19 cellular contexts compared by ENCODE assay signal in the genomic region with DNA sequence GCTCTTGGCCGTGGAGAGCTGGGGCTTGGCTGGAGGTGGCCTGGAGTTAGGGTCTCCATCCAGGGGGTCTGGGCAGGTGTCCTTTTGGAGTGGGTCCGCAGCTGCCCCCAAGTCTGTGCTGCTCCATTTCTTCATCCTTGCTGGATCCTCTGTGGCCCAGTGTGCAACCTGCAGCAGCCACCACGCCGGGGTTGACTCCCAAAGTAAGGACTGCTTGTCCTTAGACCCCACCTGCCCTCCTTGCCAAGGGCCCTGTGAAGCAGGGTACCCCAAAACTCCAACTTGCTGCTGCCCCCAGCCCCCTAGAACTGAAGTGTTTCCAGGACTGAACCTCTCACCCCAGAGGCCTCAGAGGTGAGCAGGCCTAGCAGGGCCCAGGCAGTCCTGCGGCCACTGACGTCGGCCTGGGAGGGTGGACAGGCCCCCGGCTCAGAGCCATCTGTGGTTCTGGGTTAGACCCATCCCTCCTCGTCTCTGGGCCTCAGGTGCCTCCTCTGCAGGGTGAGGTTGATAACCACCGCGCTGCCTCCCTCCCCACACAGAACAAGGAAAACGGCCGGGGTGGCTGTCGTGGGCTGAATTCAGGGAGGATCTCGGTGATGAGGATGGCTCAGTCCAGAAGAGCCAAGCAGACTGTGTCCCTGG. TPM values are rescaled to one million over a fixed set of nuclear protein-coding genes. Genes with fewer than 3 reads are reported as not detected.
DNase-seq lines count a peak whose midpoint lies in the region; ATAC-seq and TF ChIP-seq lines count a peak whose summit lies in the region.
"Had no signal": no experiment of that assay in that cellular context is flagged by ENCODE, and none has a peak within 500 bp of the region (broad histone marks: within the 10 kb centered on the region; RNA-seq: fewer than 3 reads in every experiment).

No MANE protein-coding gene starts in this region.

- DNase-seq in H7 = peak; percentile 51
- DNase-seq in left lobe of liver (ENCODE audit: low spot score) = no peak
- no peak for DNase-seq in GOT3 (lab: John Stamatoyannopoulos, UW)
- DNase-seq in activated CD4-positive, alpha-beta T cell treated with anti-CD3 and anti-CD28 coated beads, Interleukin-2, amount 50 U/mL, for 48 hours = no peak
- DNase-seq in tibial artery = no peak
- DNase-seq: CD4-positive, alpha-beta T cell; CD8-positive, alpha-beta memory T cell; DMS 273 treated with DMSO at 0.1 percent for 48 hours; DMS79; EL; GDM1; H9; HFFc6 had no signal

- H3K4me3 ChIP-seq in BLaER1 = no peak overlapping the region
- no peak overlapping the region for H3K4me3 ChIP-seq in H7 (ENCODE audit: insufficient read depth, low read depth, low read length)
- H3K4me3 ChIP-seq in tibial artery = no peak overlapping the region
- H3K4me3 ChIP-seq: BLaER1 treated with 17β-estradiol and CSF1 and Interleukin-3, amounts not matched to agents 10 nM and 100 nM; GM12878 had no signal

- ATAC-seq in left lobe of liver = peak; percentile 6
- no peak for ATAC-seq in HG02884 (IDR thresholded peaks at IDR 0.05; ENCODE audit: unreplicated experiment)
- ATAC-seq: GM12878, HCT116 had no signal

- H3K27me3 ChIP-seq in BLaER1 (no peaks in the 10 kb centered on the region), H7 (ENCODE audit: control insufficient read depth, insufficient read depth, low read length) (no peaks in the 10 kb centered on the region), tibial artery (no peaks in the 10 kb centered on the region)
- H3K27me3 ChIP-seq: BLaER1 treated with 17β-estradiol and CSF1 and Interleukin-3, amounts not matched to agents 10 nM and 100 nM had no signal

- no peak for TF ChIP-seq CTCF in tibial artery (IDR thresholded peaks at IDR 0.05)

- H4K20me1 ChIP-seq in BLaER1 = no peaks in the 10 kb centered on the region

- intact Hi-C loops in tibial artery (cut with DNase I; ENCODE audit: low total_unique reads) = no loop called here

- H3K27ac ChIP-seq in BLaER1 (peak overlapping the region; percentile 38), angular gyrus (ENCODE audit: low read depth, low read length) (peak overlapping the region; percentile 59), tibial artery (no peak overlapping the region)

- peaks cover 37% of the 10 kb centered on the region for H3K4me1 ChIP-seq in BLaER1
- no peaks in the 10 kb centered on the region for H3K4me1 ChIP-seq in tibial artery

- peaks cover 33% of the 10 kb centered on the region for H3K36me3 ChIP-seq in BLaER1
- peaks cover 2% of the 10 kb centered on the region for H3K36me3 ChIP-seq in H7 (replicated peaks; ENCODE audit: control insufficient read depth, insufficient read depth, low read length)
- peaks cover 19 to 60% (median 40%) of the 10 kb centered on the region in 3 donors for H3K36me3 ChIP-seq in tibial artery

- H3K9ac ChIP-seq in BLaER1 = no peak overlapping the region
- H3K9ac ChIP-seq: BLaER1 treated with 17β-estradiol and CSF1 and Interleukin-3, amounts not matched to agents 10 nM and 100 nM had no signal

- no peak overlapping the region for H3K4me2 ChIP-seq in BLaER1

- no peaks in the 10 kb centered on the region for H3K9me3 ChIP-seq in BLaER1
- no peaks in the 10 kb centered on the region for H3K9me3 ChIP-seq in tibial artery
- H3K9me3 ChIP-seq: BLaER1 treated with 17β-estradiol and CSF1 and Interleukin-3, amounts not matched to agents 10 nM and 100 nM had no signal

RNA-seq across cellular contexts. Expression of a gene that starts 16.9 kb away (rescaled TPM):
- total RNA-seq in H7 (2014; rRNA removed; shearing (Covaris generic)) = 3.0 and 3.1 TPM in 2 replicates
- total RNA-seq in left lobe of liver = 14.8 TPM

RNA-seq across cellular contexts. Expression of a gene that starts 34.7 kb away (rescaled TPM):
- 0.69 and 2.5 TPM in 2 replicates for total RNA-seq in H7 (2014; rRNA removed; shearing (Covaris generic))
- total RNA-seq in left lobe of liver = 0.28 TPM

RNA-seq across cellular contexts. Expression of a gene that starts 43.7 kb away (rescaled TPM):
- total RNA-seq in H7 (2014; rRNA removed; shearing (Covaris generic)) = 22.9 and 27.0 TPM in 2 replicates
- 26.9 TPM for total RNA-seq in left lobe of liver

RNA-seq across cellular contexts. Expression of a gene that starts 44.2 kb away (rescaled TPM):
- 9.6 and 17.9 TPM in 2 replicates for total RNA-seq in H7 (2014; rRNA removed; shearing (Covaris generic))
- 8.7 TPM for total RNA-seq in left lobe of liver

Comparison
In these comparisons a context has a peak if more than half of its experiments do, and no peak if none do; other contexts are left out.
1. H3K27ac ChIP-seq: peak in BLaER1 (single experiment) and angular gyrus (single experiment); none in tibial artery (0 of 2).